ENCODE assay signal across 28 cellular contexts in genomic region chr3:69271098-69271497, GRCh38.
"Had no signal": no experiment of that assay in that cellular context is flagged by ENCODE, and none has a peak within 500 bp of the region (broad histone marks: within the 10 kb centered on the region; RNA-seq: fewer than 3 reads in every experiment).

No MANE protein-coding gene starts in this region.

- H3K4me3 ChIP-seq: adrenal gland, ascending aorta, MG63, SJSA1 had no signal

- DNase-seq: activated CD4-positive, alpha-beta T cell treated with anti-CD3 and anti-CD28 coated beads for 48 hours; activated CD4-positive, alpha-beta T cell treated with anti-CD3 and anti-CD28 coated beads, Interleukin-2, amount 50 U/mL, for 4 hours; activated CD4-positive, CD25-positive, alpha-beta regulatory T cell treated with anti-CD3 and anti-CD28 coated beads, Interleukin-2, amount 50 U/mL, for 72 hours; activated CD8-positive, alpha-beta memory T cell treated with anti-CD3 and anti-CD28 coated beads, Interleukin-2, amount 50 U/mL, for 48 hours; activated CD8-positive, alpha-beta T cell treated with anti-CD3 and anti-CD28 coated beads, Interleukin-2, amount 10 ng/mL, durations not matched to agents 7 days and 5 days; activated gamma-delta T cell; activated naive CD4-positive, alpha-beta T cell treated with anti-CD3 and anti-CD28 coated beads, Interleukin-2, amount 50 U/mL, for 16 hours; activated naive CD8-positive, alpha-beta T cell treated with anti-CD3 and anti-CD28 coated beads, Interleukin-2, amount 10 ng/mL, durations not matched to agents 7 days and 5 days; activated T-cell treated with anti-CD3 and anti-CD28 coated beads, Interleukin-2, amount 50 U/mL, for 48 hours; adrenal gland; MG63; MV-4-11; NCI-H1092 treated with DMSO at 0.1 percent for 48 hours; NCI-H1417 treated with DMSO at 0.1 percent for 48 hours; NCI-H1694 treated with DMSO at 0.1 percent for 48 hours; NCI-H2029 treated with DMSO at 0.1 percent for 48 hours; NCI-H345; NCI-H510A; NCI-H69; PC-3; SHP77; SW 1271 had no signal

- ATAC-seq: activated CD8-positive, alpha-beta T cell treated with anti-CD3 and anti-CD28 coated beads, Interleukin-2, amount 10 ng/mL, durations not matched to agents 7 days and 5 days; activated T-helper 17 cell treated with anti-CD3 and anti-CD28 coated beads, Interleukin-2, amount 50 U/mL, for 72 hours; PC-3; SK-N-SH treated with all-trans-retinoic acid at 6 μM for 48 hours; WTC11 had no signal

- H3K27ac ChIP-seq: adrenal gland, ascending aorta, KMS-11, SJSA1 had no signal

- H3K36me3 ChIP-seq: adrenal gland, ascending aorta, MG63, SJSA1 had no signal

- H3K4me1 ChIP-seq: adrenal gland, ascending aorta, SJSA1 had no signal

- H3K9me3 ChIP-seq: adrenal gland, ascending aorta, MG63, SJSA1 had no signal

- H3K27me3 ChIP-seq: adrenal gland, ascending aorta, MG63, SJSA1 had no signal
